Comparison of ENCODE assay signal across 15 cellular contexts in the genomic region with DNA sequence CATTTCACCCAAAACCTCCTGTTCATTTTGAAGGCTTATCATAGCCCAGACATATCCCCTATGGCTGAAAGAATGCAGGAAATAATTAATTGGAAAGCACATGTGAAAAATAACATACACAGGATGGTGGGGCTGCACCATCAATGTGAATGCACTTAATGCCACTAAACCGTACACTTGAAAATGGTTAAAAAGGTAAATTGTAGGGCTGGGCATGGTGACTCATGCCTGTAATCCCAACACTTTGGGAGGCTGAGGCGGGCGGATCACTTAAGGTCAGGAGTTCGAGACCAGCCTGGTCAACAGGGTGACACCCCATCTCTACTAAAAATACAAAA.
DNase-seq lines count a peak whose midpoint lies in the region; ATAC-seq and TF ChIP-seq lines count a peak whose summit lies in the region.
"Had no signal": no experiment of that assay in that cellular context is flagged by ENCODE, and none has a peak within 500 bp of the region (broad histone marks: within the 10 kb centered on the region; RNA-seq: fewer than 3 reads in every experiment).

No MANE protein-coding gene starts in this region.

- H3K4me1 ChIP-seq in BLaER1, result peaks cover 51% of the 10 kb centered on the region
- H3K4me1 ChIP-seq in right lobe of liver, result no peaks in the 10 kb centered on the region
- H3K4me1 ChIP-seq: HAP-1, vagina had no signal

- 18% methylated on average over 4 of the region's 4 CpGs for WGBS in right lobe of liver (ENCODE audit: insufficient coverage, low coverage, low lambda C conversion rate, missing lambda C conversion rate)

- H3F3A ChIP-seq in neural cell (ENCODE audit: insufficient read depth, low read length, poor library complexity, severe bottlenecking), result no peaks in the 10 kb centered on the region

- no peak overlapping the region for H2AFZ ChIP-seq in neural cell (ENCODE audit: low read depth, low read length)

- H3K36me3 ChIP-seq in BLaER1 (no peaks in the 10 kb centered on the region), neural cell (ENCODE audit: insufficient read depth, low read length) (no peaks in the 10 kb centered on the region), right lobe of liver (no peaks in the 10 kb centered on the region)
- H3K36me3 ChIP-seq: esophagus squamous epithelium, gastroesophageal sphincter, HAP-1, ovary, vagina had no signal

- TF ChIP-seq POLR2A in right lobe of liver (IDR thresholded peaks at IDR 0.05), result no peak

- H3K4me3 ChIP-seq in BLaER1, result peak overlapping the region; percentile 63; the same call in 1 of the 2 replicates
- no peak overlapping the region for H3K4me3 ChIP-seq in neural cell (ENCODE audit: low read length)
- H3K4me3 ChIP-seq in right lobe of liver, result no peak overlapping the region
- H3K4me3 ChIP-seq: HAP-1, lung, ovary, vagina had no signal

- no peaks in the 10 kb centered on the region for H4K20me1 ChIP-seq in BLaER1
- no peaks in the 10 kb centered on the region for H4K20me1 ChIP-seq in neural cell (ENCODE audit: insufficient read depth)

- no peak for DNase-seq in activated CD4-positive, CD25-positive, alpha-beta regulatory T cell (lab: John Stamatoyannopoulos, UW)
- no peak for DNase-seq in right lobe of liver
- DNase-seq: esophagus squamous epithelium, GF-D8 had no signal

- H3K27ac ChIP-seq in BLaER1, result no peak overlapping the region
- H3K27ac ChIP-seq in VCaP, result no peak overlapping the region
- H3K27ac ChIP-seq in neural cell (ENCODE audit: low read length), result no peak overlapping the region
- no peak overlapping the region for H3K27ac ChIP-seq in right lobe of liver
- H3K27ac ChIP-seq: esophagus squamous epithelium, gastroesophageal sphincter, ovary, vagina had no signal

- TF ChIP-seq RAD21 in neural cell (conservative IDR thresholded peaks at IDR 0.05), result no peak

- H3K79me2 ChIP-seq in neural cell (replicated peaks; ENCODE audit: insufficient read depth, low read length), result no peaks in the 10 kb centered on the region

- ATAC-seq in GM18858 (IDR thresholded peaks at IDR 0.05; ENCODE audit: unreplicated experiment) (peak; percentile 9), GM21576 (IDR thresholded peaks at IDR 0.05; ENCODE audit: unreplicated experiment) (no peak), right lobe of liver (no peak)
- ATAC-seq: effector memory CD8-positive, alpha-beta T cell had no signal

- no peaks in the 10 kb centered on the region for H3K9me2 ChIP-seq in neural cell (ENCODE audit: insufficient read depth, low read length)

- H3K27me3 ChIP-seq in BLaER1, result no peaks in the 10 kb centered on the region
- H3K27me3 ChIP-seq in neural cell (ENCODE audit: insufficient read depth, low read depth, low read length), result no peaks in the 10 kb centered on the region
- H3K27me3 ChIP-seq in right lobe of liver, result peaks cover 0 to 7% of the 10 kb centered on the region in 2 donors
- H3K27me3 ChIP-seq: ovary, vagina had no signal

- peak; percentile 75 for TF ChIP-seq CTCF in VCaP (conservative IDR thresholded peaks at IDR 0.05)
- peak; percentile 23 for TF ChIP-seq CTCF in neural cell (IDR thresholded peaks at IDR 0.05; ENCODE audit: poor library complexity, severe bottlenecking)
- TF ChIP-seq CTCF in right lobe of liver (IDR thresholded peaks at IDR 0.05), result peak in 1 of 4 donors; percentile 1

- H3K9ac ChIP-seq in BLaER1, result no peak overlapping the region
- H3K9ac ChIP-seq in neural cell (ENCODE audit: low read length), result no peak overlapping the region

- no peaks in the 10 kb centered on the region for H3K9me3 ChIP-seq in BLaER1
- no peaks in the 10 kb centered on the region for H3K9me3 ChIP-seq in neural cell (ENCODE audit: low read length)
- no peaks in the 10 kb centered on the region for H3K9me3 ChIP-seq in right lobe of liver
- H3K9me3 ChIP-seq: esophagus squamous epithelium, gastroesophageal sphincter, HAP-1, ovary, vagina had no signal

- H3K4me2 ChIP-seq in BLaER1 (peak overlapping the region; percentile 92), neural cell (ENCODE audit: low read length) (no peak overlapping the region)

- intact Hi-C loops in right lobe of liver (cut with DNase I), result no loop called here

- TF ChIP-seq EP300 in neural cell (conservative IDR thresholded peaks at IDR 0.05; ENCODE audit: poor library complexity, severe bottlenecking), result no peak

TF ChIP-seq in neural cell, 6 proteins besides CTCF, POLR2A, EP300 and RAD21:
- TF ChIP-seq TAF1 (IDR thresholded peaks at IDR 0.05; ENCODE audit: low read depth) (no peak), POLR2AphosphoS5 (IDR thresholded peaks at IDR 0.05) (no peak), REST (IDR thresholded peaks at IDR 0.05; ENCODE audit: borderline replicate concordance) (no peak), EZH2 (IDR thresholded peaks at IDR 0.05; ENCODE audit: borderline replicate concordance, insufficient read depth, low read length, poor library complexity, severe bottlenecking) (no peak), SMC3 (conservative IDR thresholded peaks at IDR 0.05; ENCODE audit: poor library complexity) (peak; percentile 7), MXI1 (conservative IDR thresholded peaks at IDR 0.05; ENCODE audit: poor library complexity, severe bottlenecking) (no peak)
